In genomic region chr22:21550008-21550661, GRCh38 we compare ENCODE assay signal across 9 cellular contexts. TPM values are rescaled to one million over a fixed set of nuclear protein-coding genes. Genes with fewer than 3 reads are reported as not detected.
DNase-seq lines count a peak whose midpoint lies in the region; ATAC-seq and TF ChIP-seq lines count a peak whose summit lies in the region.
"Not testable (repeated sequence)": the region's sequence is repeated elsewhere in the genome, so short reads cannot be mapped to it uniquely, and the experiment has no call there.
"Had no signal": no experiment of that assay in that cellular context is flagged by ENCODE, and none has a peak within 500 bp of the region (broad histone marks: within the 10 kb centered on the region; RNA-seq: fewer than 3 reads in every experiment).

No MANE protein-coding gene starts in this region.

- not testable (repeated sequence) for H3K27ac Mint-ChIP-seq in activated CD8-positive, alpha-beta memory T cell treated with anti-CD3 and anti-CD28 coated beads, Interleukin-2, amount 10 ng/mL, durations not matched to agents 7 days and 5 days; natural killer cell

- not testable (repeated sequence) for H3K4me1 ChIP-seq in heart left ventricle

- H3K9me3 Mint-ChIP-seq in activated CD8-positive, alpha-beta memory T cell treated with anti-CD3 and anti-CD28 coated beads, Interleukin-2, amount 10 ng/mL, durations not matched to agents 7 days and 5 days (ENCODE audit: low read depth); natural killer cell: not testable (repeated sequence)

- intact Hi-C loops in heart left ventricle (cut with DNase I); natural killer cell (cut with micrococcal nuclease): not testable (repeated sequence)

- not testable (repeated sequence) for TF ChIP-seq POLR2A in heart left ventricle (IDR thresholded peaks at IDR 0.05)

- not testable (repeated sequence) for TF ChIP-seq CTCF in heart left ventricle (IDR thresholded peaks at IDR 0.05); natural killer cell (IDR thresholded peaks at IDR 0.05)

- H3K4me3 Mint-ChIP-seq in activated CD8-positive, alpha-beta memory T cell treated with anti-CD3 and anti-CD28 coated beads, Interleukin-2, amount 10 ng/mL, durations not matched to agents 7 days and 5 days; natural killer cell: not testable (repeated sequence)

- not testable (repeated sequence) for H3K27me3 Mint-ChIP-seq in activated CD8-positive, alpha-beta memory T cell treated with anti-CD3 and anti-CD28 coated beads, Interleukin-2, amount 10 ng/mL, durations not matched to agents 7 days and 5 days; natural killer cell (ENCODE audit: low read depth in 2 of 2)

- H3K4me3 ChIP-seq in heart left ventricle = not testable (repeated sequence)

- CTCF ChIA-PET in activated CD8-positive, alpha-beta memory T cell treated with anti-CD3 and anti-CD28 coated beads, Interleukin-2, amount 10 ng/mL, durations not matched to agents 7 days and 5 days (lab: Charles Lee) = not testable (repeated sequence)

- ATAC-seq in GM18907 (IDR thresholded peaks at IDR 0.05; ENCODE audit: unreplicated experiment) (peak; percentile 57), GM21515 (IDR thresholded peaks at IDR 0.05; ENCODE audit: unreplicated experiment) (peak; percentile 63), HG02798 (IDR thresholded peaks at IDR 0.05; ENCODE audit: poor library complexity, unreplicated experiment) (peak; percentile 65), HG03460 (IDR thresholded peaks at IDR 0.05; ENCODE audit: unreplicated experiment) (peak; percentile 69), heart left ventricle (peak; percentile 38 to 87 (median 86)), natural killer cell (peak; percentile 71 to 81 (median 78))
- peak; percentile 79 for ATAC-seq in activated CD8-positive, alpha-beta memory T cell treated with anti-CD3 and anti-CD28 coated beads, Interleukin-2, amount 10 ng/mL, durations not matched to agents 7 days and 5 days

- not testable (repeated sequence) for H3K9me3 ChIP-seq in heart left ventricle

- not testable (repeated sequence) for H3K4me1 Mint-ChIP-seq in activated CD8-positive, alpha-beta memory T cell treated with anti-CD3 and anti-CD28 coated beads, Interleukin-2, amount 10 ng/mL, durations not matched to agents 7 days and 5 days; natural killer cell

- not testable (repeated sequence) for DNase-seq in activated CD8-positive, alpha-beta memory T cell treated with anti-CD3 and anti-CD28 coated beads, Interleukin-2, amount 10 ng/mL, durations not matched to agents 7 days and 5 days; heart left ventricle; natural killer cell

- no CpG with 5 or more reads among the region's 60 CpGs for WGBS in heart left ventricle, 4 donors

- not testable (repeated sequence) for H3K27ac ChIP-seq in heart left ventricle

- not testable (repeated sequence) for H3K36me3 ChIP-seq in heart left ventricle

- H3K27me3 ChIP-seq in heart left ventricle = not testable (repeated sequence)

- not testable (repeated sequence) for H3K36me3 Mint-ChIP-seq in activated CD8-positive, alpha-beta memory T cell treated with anti-CD3 and anti-CD28 coated beads, Interleukin-2, amount 10 ng/mL, durations not matched to agents 7 days and 5 days; natural killer cell

RNA-seq across cellular contexts. Expression of gene RIMBP3C, which starts 1.1 kb away (rescaled TPM):
- under 1 TPM; 0.14 to 0.18 TPM for total RNA-seq in activated CD8-positive, alpha-beta memory T cell treated with anti-CD3 and anti-CD28 coated beads, Interleukin-2, amount 10 ng/mL, durations not matched to agents 7 days and 5 days
- total RNA-seq in heart left ventricle (under 1 TPM in 4 of 9 donors, not detected in 5; 0.08 to 0.37 (median 0.19) TPM), natural killer cell (1 to 10 TPM in 1 of 3 donors, under 1 TPM in 2; 0.35 to 1.0 (median 0.38) TPM)
- not detected for polyA plus RNA-seq in heart left ventricle
- total RNA-seq: Daoy, esophagus muscularis mucosa had no signal

RNA-seq across cellular contexts. Expression of gene UBE2L3, which starts 17.4 kb away (rescaled TPM):
- total RNA-seq in activated CD8-positive, alpha-beta memory T cell treated with anti-CD3 and anti-CD28 coated beads, Interleukin-2, amount 10 ng/mL, durations not matched to agents 7 days and 5 days = 10 to 100 TPM; 57.3 to 67.8 TPM
- total RNA-seq in heart left ventricle (10 to 100 TPM; 42.9 to 73.1 (median 50.3) TPM), natural killer cell (10 to 100 TPM; 30.7 to 39.8 (median 39.7) TPM)
- polyA plus RNA-seq in heart left ventricle = 10 to 100 TPM; 63.8 to 64.8 TPM
